Comparison of ENCODE assay signal across 10 cellular contexts in genomic region chr7:2807846-2808772, GRCh38. TPM values are rescaled to one million over a fixed set of nuclear protein-coding genes. Genes with fewer than 3 reads are reported as not detected.
DNase-seq lines count a peak whose midpoint lies in the region; ATAC-seq, FAIRE-seq and TF ChIP-seq lines count a peak whose summit lies in the region.
"Had no signal": no experiment of that assay in that cellular context is flagged by ENCODE, and none has a peak within 500 bp of the region (broad histone marks: within the 10 kb centered on the region; RNA-seq: fewer than 3 reads in every experiment).

No MANE protein-coding gene starts in this region.

- H2BK5ac ChIP-seq in H9 (ENCODE audit: insufficient read length, low read length) (no peak overlapping the region), trophoblast cell (ENCODE audit: low read depth, low read length, poor library complexity) (no peak overlapping the region)

- H3K9ac ChIP-seq in H9 (ENCODE audit: extremely low read depth, insufficient read length, low read length) (no peak overlapping the region), trophoblast cell (ENCODE audit: low read length) (no peak overlapping the region)

- peaks cover 4 to 11% (median 4%) of the 10 kb centered on the region in 3 experiments; a peak in 5 of 7 replicates for H3K36me3 Mint-ChIP-seq in H9 (ENCODE audit: insufficient read depth in 1 of 3, low read depth in 3 of 3)

- H3K4ac ChIP-seq in H9 (ENCODE audit: low read depth, low read length), result no peak overlapping the region
- H3K4ac ChIP-seq in trophoblast cell (ENCODE audit: low read depth, low read length), result peak overlapping the region; percentile 59

- no peak overlapping the region for H2BK12ac ChIP-seq in H9 (ENCODE audit: insufficient read length, low read depth, low read length)
- H2BK12ac ChIP-seq in trophoblast cell (ENCODE audit: low read length), result no peak overlapping the region

- H4K8ac ChIP-seq in H9 (replicated peaks; ENCODE audit: insufficient read length, low read depth, low read length), result no peak overlapping the region
- H4K8ac ChIP-seq in trophoblast cell (ENCODE audit: low read depth, low read length), result no peak overlapping the region

- H3K18ac ChIP-seq in H9 (ENCODE audit: insufficient read length, low read depth, low read length), result no peak overlapping the region
- peak overlapping the region; percentile 54 for H3K18ac ChIP-seq in trophoblast cell (ENCODE audit: low read length)

- no peak for TF ChIP-seq CTCF in H9 (conservative IDR thresholded peaks at IDR 0.05)
- TF ChIP-seq CTCF in astrocyte of the spinal cord (IDR thresholded peaks at IDR 0.05; ENCODE audit: low read depth, low read length), result no peak

- H3K56ac ChIP-seq in H9 (ENCODE audit: insufficient read length, low read depth, low read length), result no peak overlapping the region

- H3K9me3 Mint-ChIP-seq in H9, result no peaks in the 10 kb centered on the region; a peak in 1 of 5 replicates

- DNase-seq in GM12891 (ENCODE audit: insufficient read length, low spot score) (peak; percentile 47), H9 (no peak), astrocyte of the spinal cord (ENCODE audit: low read depth, low spot score) (peak; percentile 35), trophoblast cell (peak; percentile 62 to 70), SKM-1 (lab: John Stamatoyannopoulos, UW; ENCODE audit: unreplicated experiment) (no peak), RPMI8226 (no peak), mucosa of gallbladder (ENCODE audit: low spot score) (no peak)
- DNase-seq: pancreas had no signal

- H3K27me3 Mint-ChIP-seq in H9 (ENCODE audit: low read depth), result no peaks in the 10 kb centered on the region

- H2BK120ac ChIP-seq in H9 (ENCODE audit: low read depth, low read length, poor library complexity, severe bottlenecking) (no peak overlapping the region), trophoblast cell (ENCODE audit: insufficient read depth, low read length, poor library complexity) (no peak overlapping the region)

- H3K4me1 Mint-ChIP-seq in H9, result peaks cover 63 to 65% of the 10 kb centered on the region in 2 experiments

- WGBS in H9 (ENCODE audit: extremely low coverage, insufficient read length, low lambda C conversion rate), result no CpG with 5 or more reads among the region's 21 CpGs
- WGBS in trophoblast cell (ENCODE audit: extremely low coverage, insufficient coverage, insufficient read length), result no CpG with 5 or more reads among the region's 21 CpGs

- H2AK5ac ChIP-seq in H9 (ENCODE audit: insufficient read length, low read length) (no peak overlapping the region), trophoblast cell (ENCODE audit: low read length) (peak overlapping the region; percentile 4)

- H3K23ac ChIP-seq in H9 (ENCODE audit: insufficient read length, low read depth, low read length) (no peak overlapping the region), trophoblast cell (ENCODE audit: low read length) (no peak overlapping the region)

- FAIRE-seq in GM12891 (lab: Jason Lieb, UNC), result peak; percentile 80
- FAIRE-seq: G401.6, pancreas had no signal

- H3K9me3 ChIP-seq in H9 (ENCODE audit: control insufficient read depth, low read depth, low read length) (no peaks in the 10 kb centered on the region), trophoblast cell (ENCODE audit: insufficient read depth, low read depth, low read length) (no peaks in the 10 kb centered on the region)
- H3K9me3 ChIP-seq: pancreas had no signal

- H4K5ac ChIP-seq in H9 (ENCODE audit: insufficient read length, low read depth, low read length), result no peak overlapping the region

- in situ Hi-C loops in astrocyte of the spinal cord (cut with HindIII; ENCODE audit: low sequenced_read_pairs), result no loop called here

- H3K79me2 ChIP-seq in H9 (ENCODE audit: insufficient read depth, low read length), result peaks cover 35% of the 10 kb centered on the region; the same call in 1 of the 2 replicates
- peaks cover 29% of the 10 kb centered on the region for H3K79me2 ChIP-seq in trophoblast cell (ENCODE audit: control insufficient read depth, insufficient read depth, low read length, poor library complexity)

- H2BK20ac ChIP-seq in H9 (ENCODE audit: low read depth, low read length, poor library complexity, severe bottlenecking), result no peak overlapping the region

- peaks cover 2% of the 10 kb centered on the region for H3K23me2 ChIP-seq in H9 (ENCODE audit: insufficient read length, low read depth, low read length, poor library complexity, severe bottlenecking)

- peak overlapping the region; percentile 35 to 93 (median 72) for H3K27ac Mint-ChIP-seq in H9

- TF ChIP-seq POLR2A in GM12891 (IDR thresholded peaks at IDR 0.05; ENCODE audit: low read depth, low read length), result peak; percentile 67

- H3K27ac ChIP-seq in H9 (ENCODE audit: insufficient read length, low read depth, low read length) (no peak overlapping the region), trophoblast cell (ENCODE audit: low read depth, low read length) (peak overlapping the region; percentile 26)
- H3K27ac ChIP-seq: pancreas had no signal

- H4K91ac ChIP-seq in H9 (ENCODE audit: insufficient read length, low read depth, low read length) (no peak overlapping the region), trophoblast cell (ENCODE audit: low read depth, low read length) (peak overlapping the region; percentile 29)

- no peak overlapping the region for H4K12ac ChIP-seq in trophoblast cell (ENCODE audit: low read depth, low read length)

- H4K20me1 ChIP-seq in H9 (ENCODE audit: control insufficient read depth, insufficient read depth, insufficient read length), result no peaks in the 10 kb centered on the region

- H3K27me3 ChIP-seq in H9 (ENCODE audit: insufficient read depth, low read length), result no peaks in the 10 kb centered on the region
- H3K27me3 ChIP-seq in trophoblast cell (ENCODE audit: insufficient read depth, low read length), result no peaks in the 10 kb centered on the region
- H3K27me3 ChIP-seq: pancreas had no signal

- peak overlapping the region; percentile 52; the same call in 1 of the 2 replicates for H3K14ac ChIP-seq in H9 (ENCODE audit: insufficient read depth, low read length)
- peak overlapping the region; percentile 27 for H3K14ac ChIP-seq in trophoblast cell (ENCODE audit: low read length)

- H3K79me1 ChIP-seq in H9 (ENCODE audit: insufficient read depth, low read depth, low read length, poor library complexity, severe bottlenecking) (peaks cover 10% of the 10 kb centered on the region), trophoblast cell (ENCODE audit: low read length) (peaks cover 31% of the 10 kb centered on the region)

- no peak overlapping the region for H3T11ph ChIP-seq in H9 (ENCODE audit: low read length)

- peaks cover 2 to 5% of the 10 kb centered on the region in 2 experiments for H3K36me3 ChIP-seq in trophoblast cell (ENCODE audit: control insufficient read depth in 1 of 2, insufficient read depth in 2 of 2, low read length in 2 of 2)
- H3K36me3 ChIP-seq: pancreas had no signal

- H3K4me3 Mint-ChIP-seq in H9, result peak overlapping the region in 1 of 2 experiments; percentile 54; a peak in 1 of 5 replicates

- H3K4me2 ChIP-seq in H9 (ENCODE audit: insufficient read depth, insufficient read length, low read length), result no peak overlapping the region
- no peak overlapping the region for H3K4me2 ChIP-seq in trophoblast cell (ENCODE audit: low read length)

- H3K4me1 ChIP-seq in H9 (ENCODE audit: insufficient read depth, low read length) (peaks cover 15% of the 10 kb centered on the region; the same call in 1 of the 2 replicates), trophoblast cell (ENCODE audit: control insufficient read depth in 1 of 2, insufficient read depth in 2 of 2, low read length in 2 of 2) (peaks cover 34 to 45% of the 10 kb centered on the region in 2 experiments)

- H3K4me3 ChIP-seq in astrocyte of the spinal cord (ENCODE audit: low read depth, low read length) (no peak overlapping the region), trophoblast cell (ENCODE audit: low read depth, low read length) (no peak overlapping the region)
- H3K4me3 ChIP-seq: pancreas had no signal

- no peak for ATAC-seq in activated CD4-positive, CD25-positive, alpha-beta regulatory T cell treated with anti-CD3 and anti-CD28 coated beads, Interleukin-2, amount 50 U/mL, for 24 hours

- H2BK15ac ChIP-seq in H9 (ENCODE audit: low read depth, low read length), result no peak overlapping the region

- H2AFZ ChIP-seq in H9 (ENCODE audit: low read length) (no peak overlapping the region), trophoblast cell (ENCODE audit: insufficient read depth, low read length, poor library complexity) (no peak overlapping the region)

TF ChIP-seq in GM12891, 5 proteins besides CTCF, POLR2A, EP300 and RAD21:
- no peak for TF ChIP-seq PAX5 (IDR thresholded peaks at IDR 0.05; ENCODE audit: insufficient read depth, low read length, severe bottlenecking)
- TF ChIP-seq POLR2AphosphoS5 (IDR thresholded peaks at IDR 0.05; ENCODE audit: low read depth, low read length), result 0 out of 2 replicates have a peak, but pooled peaks have one; percentile 12
- no peak; the same call in 1 of the 2 replicates for TF ChIP-seq TAF1 (IDR thresholded peaks at IDR 0.05; ENCODE audit: low read depth, low read length)
- no peak for TF ChIP-seq SPI1 (IDR thresholded peaks at IDR 0.05; ENCODE audit: low read depth, low read length)
- peak; percentile 53 for TF ChIP-seq POU2F2 (IDR thresholded peaks at IDR 0.05; ENCODE audit: low read depth, low read length)

RNA-seq across cellular contexts. Expression of gene GNA12, which starts 36.0 kb away (rescaled TPM):
- polyA plus RNA-seq in GM12891 (2012; ENCODE audit: low read depth, missing spikeins), result 17.9 TPM
- total RNA-seq in H9 (2021), result 60.2 and 63.1 TPM in 2 replicates
- 166 and 173 TPM in 2 replicates for polyA plus RNA-seq in trophoblast cell (2013)
- total RNA-seq in mucosa of gallbladder, result 48.5 TPM

Comparison
In these comparisons a context has a peak if more than half of its experiments do, and no peak if none do; other contexts are left out.
1. DNase-seq: peak in GM12891 (single experiment), astrocyte of the spinal cord (single experiment) and trophoblast cell (2 of 2); none in H9 (single experiment), SKM-1 (single experiment), RPMI8226 (single experiment) and mucosa of gallbladder (single experiment).